Comparison of ENCODE assay signal across 11 cellular contexts in genomic region chr6:55758156-55758942, GRCh38.
DNase-seq lines count a peak whose midpoint lies in the region; ATAC-seq and TF ChIP-seq lines count a peak whose summit lies in the region.
"Had no signal": no experiment of that assay in that cellular context is flagged by ENCODE, and none has a peak within 500 bp of the region (broad histone marks: within the 10 kb centered on the region; RNA-seq: fewer than 3 reads in every experiment).

No MANE protein-coding gene starts in this region.

- TF ChIP-seq CTCF in CD4-positive, alpha-beta T cell (IDR thresholded peaks at IDR 0.05) = no peak

- in situ Hi-C loops in GM23248 (cut with MboI) = no loop called here

- peaks cover 13% of the 10 kb centered on the region for H3F3A ChIP-seq in GM23248 (ENCODE audit: insufficient read depth)

- POLR2A ChIA-PET in CD4-positive, alpha-beta T cell (lab: Charles Lee) = no interaction called here

- H3K27me3 Mint-ChIP-seq in activated naive CD4-positive, alpha-beta T cell treated with anti-CD3 and anti-CD28 coated beads for 36 hours (ENCODE audit: low read depth) = no peaks in the 10 kb centered on the region
- H3K27me3 Mint-ChIP-seq in CD4-positive, alpha-beta T cell = no peaks in the 10 kb centered on the region

- H3K79me2 ChIP-seq in GM23248 (ENCODE audit: insufficient read depth) = no peaks in the 10 kb centered on the region

- no peaks in the 10 kb centered on the region for H3K9me3 ChIP-seq in GM23248 (ENCODE audit: low read depth)
- no peaks in the 10 kb centered on the region for H3K9me3 ChIP-seq in skeletal muscle satellite cell (replicated peaks; ENCODE audit: low read length)
- no peaks in the 10 kb centered on the region for H3K9me3 ChIP-seq in CD4-positive, alpha-beta T cell (ENCODE audit: control insufficient read depth, low read length)

- no peak overlapping the region for H3K4me3 Mint-ChIP-seq in activated naive CD4-positive, alpha-beta T cell treated with anti-CD3 and anti-CD28 coated beads for 36 hours
- H3K4me3 Mint-ChIP-seq in CD4-positive, alpha-beta T cell = no peak overlapping the region

- CTCF ChIA-PET in activated naive CD4-positive, alpha-beta T cell treated with anti-CD3 and anti-CD28 coated beads for 36 hours (lab: Charles Lee) = interaction anchor here (0.6 kb wide), 1 partner anchor 39 kb away, joined by 4 read pairs; no protein-coding TSS in a partner anchor
- CTCF ChIA-PET in CD4-positive, alpha-beta T cell (lab: Charles Lee) = no interaction called here

- H4K20me1 ChIP-seq in GM23248 (ENCODE audit: insufficient read depth) = no peaks in the 10 kb centered on the region

- H3K4me1 ChIP-seq in GM23248 (ENCODE audit: insufficient read depth) = peaks cover 9% of the 10 kb centered on the region; the same call in 1 of the 2 replicates
- H3K4me1 ChIP-seq in skeletal muscle satellite cell (ENCODE audit: control insufficient read depth, insufficient read depth, low read length) = peaks cover 15% of the 10 kb centered on the region

- H3K27me3 ChIP-seq in GM23248 (replicated peaks; ENCODE audit: insufficient read depth) = no peaks in the 10 kb centered on the region
- no peaks in the 10 kb centered on the region for H3K27me3 ChIP-seq in skeletal muscle satellite cell (ENCODE audit: control insufficient read depth, insufficient read depth, low read length)
- no peaks in the 10 kb centered on the region for H3K27me3 ChIP-seq in CD4-positive, alpha-beta T cell (ENCODE audit: control insufficient read depth, insufficient read depth, low read length)

- 63 to 64% methylated on average over 3 of the region's 3 CpGs for WGBS in GM23248 (ENCODE audit: low coverage in 1 of 2, low lambda C conversion rate in 2 of 2, missing lambda C conversion rate in 2 of 2), 2 experiments

- H3K9me2 ChIP-seq in GM23248 (ENCODE audit: insufficient read depth) = no peaks in the 10 kb centered on the region

- DNase-seq in GM23248 (peak; percentile 96), T1000 (lab: John Stamatoyannopoulos, UW) (peak; percentile 45), foreskin melanocyte (peak; percentile 55)
- DNase-seq in activated naive CD4-positive, alpha-beta T cell treated with anti-CD3 and anti-CD28 coated beads for 36 hours = no peak
- DNase-seq in CD4-positive, alpha-beta T cell = no peak
- DNase-seq in stimulated activated CD8-positive, alpha-beta memory T cell treated with anti-CD3 and anti-CD28 coated beads, Interleukin-4, amount 100 ng/mL, for 48 hours = no peak
- DNase-seq: activated CD8-positive, alpha-beta memory T cell treated with anti-CD3 and anti-CD28 coated beads for 24 hours; central memory CD4-positive, alpha-beta T cell; NCI-H146; posterior cingulate gyrus had no signal

- intact Hi-C loops in activated naive CD4-positive, alpha-beta T cell treated with anti-CD3 and anti-CD28 coated beads for 36 hours (cut with micrococcal nuclease) = no loop called here
- intact Hi-C loops in CD4-positive, alpha-beta T cell (cut with DNase I, micrococcal nuclease) = no loop called here

- H3K4me3 ChIP-seq in GM23248 (no peak overlapping the region), skeletal muscle satellite cell (ENCODE audit: low read length) (no peak overlapping the region)

- H3K9ac ChIP-seq in GM23248 = no peak overlapping the region
- no peak overlapping the region for H3K9ac ChIP-seq in skeletal muscle satellite cell (ENCODE audit: low read depth, low read length)

- no peaks in the 10 kb centered on the region for H3K36me3 ChIP-seq in GM23248 (ENCODE audit: low read depth)
- H3K36me3 ChIP-seq in skeletal muscle satellite cell (ENCODE audit: insufficient read depth, low read length) = no peaks in the 10 kb centered on the region

- H3K27ac ChIP-seq in GM23248 = peak overlapping the region; percentile 57
- H3K27ac ChIP-seq in CD4-positive, alpha-beta T cell (ENCODE audit: low read depth, low read length) = no peak overlapping the region

- H2AFZ ChIP-seq in GM23248 = no peak overlapping the region

- H3K4me1 Mint-ChIP-seq in activated naive CD4-positive, alpha-beta T cell treated with anti-CD3 and anti-CD28 coated beads for 36 hours (ENCODE audit: low read depth) = no peaks in the 10 kb centered on the region
- H3K4me1 Mint-ChIP-seq in CD4-positive, alpha-beta T cell (ENCODE audit: low read depth) = no peaks in the 10 kb centered on the region

- H3K27ac Mint-ChIP-seq in activated naive CD4-positive, alpha-beta T cell treated with anti-CD3 and anti-CD28 coated beads for 36 hours = no peak overlapping the region
- no peak overlapping the region for H3K27ac Mint-ChIP-seq in CD4-positive, alpha-beta T cell

- H3K9me3 Mint-ChIP-seq in activated naive CD4-positive, alpha-beta T cell treated with anti-CD3 and anti-CD28 coated beads for 36 hours = peaks cover 1% of the 10 kb centered on the region
- no peaks in the 10 kb centered on the region for H3K9me3 Mint-ChIP-seq in CD4-positive, alpha-beta T cell

- no peak for ATAC-seq in CD4-positive, alpha-beta T cell (ENCODE audit: poor library complexity)

- H3K36me3 Mint-ChIP-seq in activated naive CD4-positive, alpha-beta T cell treated with anti-CD3 and anti-CD28 coated beads for 36 hours (ENCODE audit: low read depth) = no peaks in the 10 kb centered on the region
- no peaks in the 10 kb centered on the region for H3K36me3 Mint-ChIP-seq in CD4-positive, alpha-beta T cell (ENCODE audit: low read depth)

- H3K4me2 ChIP-seq in GM23248 (ENCODE audit: unreplicated experiment) (peak overlapping the region; percentile 41), skeletal muscle satellite cell (ENCODE audit: low read length) (peak overlapping the region; percentile 56)

Comparison
In these comparisons a context has a peak if more than half of its experiments do, and no peak if none do; other contexts are left out.
1. DNase-seq: peak in GM23248 (single experiment), T1000 (single experiment) and foreskin melanocyte (single experiment); none in activated naive CD4-positive, alpha-beta T cell treated with anti-CD3 and anti-CD28 coated beads for 36 hours (single experiment), CD4-positive, alpha-beta T cell (0 of 10) and stimulated activated CD8-positive, alpha-beta memory T cell treated with anti-CD3 and anti-CD28 coated beads, Interleukin-4, amount 100 ng/mL, for 48 hours (single experiment).